In the genomic region with DNA sequence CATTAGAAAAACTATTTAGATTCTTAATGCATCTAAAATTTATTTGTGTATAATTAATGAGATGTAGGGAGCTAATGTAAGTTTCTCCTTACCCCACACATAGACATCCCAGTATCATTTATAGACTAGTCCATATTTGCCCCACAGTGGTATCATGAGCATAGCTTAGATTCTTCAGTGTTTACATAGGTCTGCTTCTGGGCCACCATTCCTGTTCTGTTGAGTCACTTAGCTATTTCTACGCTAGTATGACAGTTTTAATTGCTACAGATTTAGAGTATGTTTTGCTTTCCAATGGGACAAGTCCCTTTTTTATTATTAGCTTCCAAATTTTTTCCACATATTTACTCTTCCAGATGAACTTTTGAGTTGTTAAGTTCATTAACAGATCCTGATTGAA, we compare ENCODE assay signal across 19 cellular contexts.
DNase-seq lines count a peak whose midpoint lies in the region; ATAC-seq and TF ChIP-seq lines count a peak whose summit lies in the region.
"Had no signal": no experiment of that assay in that cellular context is flagged by ENCODE, and none has a peak within 500 bp of the region (broad histone marks: within the 10 kb centered on the region; RNA-seq: fewer than 3 reads in every experiment).

No MANE protein-coding gene starts in this region.

- H3K36me3 ChIP-seq in fibroblast of lung (ENCODE audit: control insufficient read depth, insufficient read depth, low read length), result no peaks in the 10 kb centered on the region
- peaks cover 0 to 45% of the 10 kb centered on the region in 2 donors for H3K36me3 ChIP-seq in psoas muscle (ENCODE audit: insufficient read depth in 1 of 2, low read depth in 1 of 2)
- no peaks in the 10 kb centered on the region for H3K36me3 ChIP-seq in BE2C
- H3K36me3 ChIP-seq in Karpas-422 (ENCODE audit: insufficient read depth, low read length), result no peaks in the 10 kb centered on the region
- H3K36me3 ChIP-seq: ovary had no signal

- H3K27ac ChIP-seq in fibroblast of lung (ENCODE audit: insufficient read depth, low read length) (no peak overlapping the region), psoas muscle (peak overlapping the region; percentile 21), Karpas-422 (ENCODE audit: low read length) (no peak overlapping the region)
- H3K27ac ChIP-seq: BLaER1 treated with 17β-estradiol and CSF1 and Interleukin-3, amounts not matched to agents 10 nM and 100 nM; epithelial cell of prostate; hepatocyte; ovary had no signal

- ATAC-seq in SK-N-SH treated with all-trans-retinoic acid at 6 μM for 48 hours, result peak; percentile 73
- peak; percentile 61 to 91 (median 83) for ATAC-seq in psoas muscle
- ATAC-seq in omental fat pad (ENCODE audit: low FRiP score), result no peak
- ATAC-seq: activated T-cell treated with anti-CD3 and anti-CD28 coated beads, Interleukin-2, amount 50 U/mL, for 4 hours; left cardiac atrium had no signal

- 44 to 78% (median 69%) methylated on average over 1 of the region's 1 CpG for WGBS in psoas muscle, 3 donors

- DNase-seq in GM03348 (ENCODE audit: low spot score) (peak; percentile 69), fibroblast of lung (ENCODE audit: low read depth in 2 of 2) (peak; percentile 39 to 82), psoas muscle (no peak), BE2C (no peak), hypothalamus (lab: John Stamatoyannopoulos, UW) (no peak), omental fat pad (ENCODE audit: low spot score) (no peak), Karpas-422 (no peak)
- DNase-seq: activated CD4-positive, alpha-beta T cell treated with anti-CD3 and anti-CD28 coated beads, Interleukin-2, amount 50 U/mL, for 48 hours; activated naive CD8-positive, alpha-beta T cell treated with anti-CD3 and anti-CD28 coated beads, Interleukin-2, amount 10 ng/mL, durations not matched to agents 7 days and 5 days; activated T-cell treated with anti-CD3 and anti-CD28 coated beads, Interleukin-2, amount 50 U/mL, for 4 hours; left cardiac atrium; NCI-H1694; NCI-H446 treated with DMSO at 0.1 percent for 48 hours; ovary; stimulated activated naive CD4-positive, alpha-beta T cell had no signal

- no peaks in the 10 kb centered on the region for H3K27me3 ChIP-seq in fibroblast of lung (ENCODE audit: control insufficient read depth, insufficient read depth, low read length)
- H3K27me3 ChIP-seq in psoas muscle (ENCODE audit: insufficient read depth in 3 of 3, low read length in 2 of 3), result no peaks in the 10 kb centered on the region
- H3K27me3 ChIP-seq in BE2C, result no peaks in the 10 kb centered on the region
- H3K27me3 ChIP-seq in Karpas-422 (ENCODE audit: low read length), result no peaks in the 10 kb centered on the region
- H3K27me3 ChIP-seq: BLaER1 treated with 17β-estradiol and CSF1 and Interleukin-3, amounts not matched to agents 10 nM and 100 nM; hepatocyte; ovary had no signal

- TF ChIP-seq CTCF in fibroblast of lung (conservative IDR thresholded peaks at IDR 0.05 in 1 of 2, IDR thresholded peaks at IDR 0.05 in 1 of 2; ENCODE audit: low read depth in 1 of 2, low read length in 2 of 2) (no peak), psoas muscle (IDR thresholded peaks at IDR 0.05) (no peak), BE2C (IDR thresholded peaks at IDR 0.05; ENCODE audit: low read depth, low read length) (no peak), omental fat pad (IDR thresholded peaks at IDR 0.05) (no peak)

- H3K9me2 ChIP-seq in Karpas-422 (replicated peaks; ENCODE audit: insufficient read depth, low read length), result no peaks in the 10 kb centered on the region

- intact Hi-C loops in psoas muscle (cut with DNase I), result no loop called here

- H3K9ac ChIP-seq in fibroblast of lung (ENCODE audit: insufficient read depth, low read length) (no peak overlapping the region), Karpas-422 (ENCODE audit: low read length) (no peak overlapping the region)
- H3K9ac ChIP-seq: BLaER1 treated with 17β-estradiol and CSF1 and Interleukin-3, amounts not matched to agents 10 nM and 100 nM had no signal

- H3K9me3 ChIP-seq in fibroblast of lung (ENCODE audit: control insufficient read depth, insufficient read depth, low read depth, low read length), result no peaks in the 10 kb centered on the region
- H3K9me3 ChIP-seq in psoas muscle, result no peaks in the 10 kb centered on the region
- H3K9me3 ChIP-seq in BE2C, result no peaks in the 10 kb centered on the region
- no peaks in the 10 kb centered on the region for H3K9me3 ChIP-seq in Karpas-422 (ENCODE audit: low read length)
- H3K9me3 ChIP-seq: BLaER1 treated with 17β-estradiol and CSF1 and Interleukin-3, amounts not matched to agents 10 nM and 100 nM; ovary had no signal

- H3K4me1 ChIP-seq in fibroblast of lung (ENCODE audit: control insufficient read depth, extremely low read depth, insufficient read depth, low read length), result peaks cover 2% of the 10 kb centered on the region
- H3K4me1 ChIP-seq in psoas muscle, result peaks cover 9% of the 10 kb centered on the region
- no peaks in the 10 kb centered on the region for H3K4me1 ChIP-seq in BE2C
- H3K4me1 ChIP-seq in Karpas-422 (ENCODE audit: low read length), result peaks cover 16% of the 10 kb centered on the region

- H3K4me3 ChIP-seq in fibroblast of lung (replicated peaks in 1 of 4; ENCODE audit: control extremely low read depth in 1 of 4, insufficient read depth in 1 of 4, low read depth in 3 of 4, low read length in 4 of 4) (no peak overlapping the region), psoas muscle (no peak overlapping the region), BE2C (ENCODE audit: low read depth, low read length) (no peak overlapping the region), Karpas-422 (ENCODE audit: low read length) (no peak overlapping the region)
- H3K4me3 ChIP-seq: BLaER1 treated with 17β-estradiol and CSF1 and Interleukin-3, amounts not matched to agents 10 nM and 100 nM; hepatocyte; ovary had no signal

- H3K4me2 ChIP-seq in fibroblast of lung (ENCODE audit: extremely low read depth, insufficient read depth, low read length) (no peak overlapping the region), Karpas-422 (ENCODE audit: low read depth, low read length, poor library complexity, severe bottlenecking) (no peak overlapping the region)
- H3K4me2 ChIP-seq: BLaER1 treated with 17β-estradiol and CSF1 and Interleukin-3, amounts not matched to agents 10 nM and 100 nM; hepatocyte had no signal

- H3K79me2 ChIP-seq in fibroblast of lung (ENCODE audit: control insufficient read depth, insufficient read depth, low read length) (no peaks in the 10 kb centered on the region), Karpas-422 (ENCODE audit: low read length) (no peaks in the 10 kb centered on the region)
- H3K79me2 ChIP-seq: hepatocyte had no signal

- H2AFZ ChIP-seq in fibroblast of lung (ENCODE audit: low read length) (no peak overlapping the region), Karpas-422 (ENCODE audit: low read length) (no peak overlapping the region)
- H2AFZ ChIP-seq: hepatocyte had no signal

- H4K20me1 ChIP-seq in fibroblast of lung (ENCODE audit: control insufficient read depth, extremely low read depth, insufficient read depth, low read length), result no peaks in the 10 kb centered on the region
- no peaks in the 10 kb centered on the region for H4K20me1 ChIP-seq in Karpas-422 (ENCODE audit: insufficient read depth, low read depth, low read length)
- H4K20me1 ChIP-seq: BLaER1 treated with 17β-estradiol and CSF1 and Interleukin-3, amounts not matched to agents 10 nM and 100 nM had no signal

TF ChIP-seq in SK-N-SH treated with all-trans-retinoic acid at 6 μM for 48 hours, 23 proteins besides CTCF, POLR2A, EP300 and RAD21:
- TF ChIP-seq SNAI2 (CRISPR knock-in tag; IDR thresholded peaks at IDR 0.05), result no peak
- no peak for TF ChIP-seq BACH2 (CRISPR knock-in tag; IDR thresholded peaks at IDR 0.05; ENCODE audit: borderline replicate concordance)
- TF ChIP-seq, protein P1, sequence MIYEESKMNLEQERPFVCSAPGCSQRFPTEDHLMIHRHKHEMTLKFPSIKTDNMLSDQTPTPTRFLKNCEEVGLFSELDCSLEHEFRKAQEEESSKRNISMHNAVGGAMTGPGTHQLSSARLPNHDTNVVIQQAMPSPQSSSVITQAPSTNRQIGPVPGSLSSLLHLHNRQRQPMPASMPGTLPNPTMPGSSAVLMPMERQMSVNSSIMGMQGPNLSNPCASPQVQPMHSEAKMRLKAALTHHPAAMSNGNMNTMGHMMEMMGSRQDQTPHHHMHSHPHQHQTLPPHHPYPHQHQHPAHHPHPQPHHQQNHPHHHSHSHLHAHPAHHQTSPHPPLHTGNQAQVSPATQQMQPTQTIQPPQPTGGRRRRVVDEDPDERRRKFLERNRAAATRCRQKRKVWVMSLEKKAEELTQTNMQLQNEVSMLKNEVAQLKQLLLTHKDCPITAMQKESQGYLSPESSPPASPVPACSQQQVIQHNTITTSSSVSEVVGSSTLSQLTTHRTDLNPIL (CRISPR knock-in tag; IDR thresholded peaks at IDR 0.05; ENCODE audit: low read depth), result no peak
- TF ChIP-seq ARNTL (CRISPR knock-in tag; IDR thresholded peaks at IDR 0.05; ENCODE audit: borderline replicate concordance, low read depth), result no peak
- TF ChIP-seq, protein P2, sequence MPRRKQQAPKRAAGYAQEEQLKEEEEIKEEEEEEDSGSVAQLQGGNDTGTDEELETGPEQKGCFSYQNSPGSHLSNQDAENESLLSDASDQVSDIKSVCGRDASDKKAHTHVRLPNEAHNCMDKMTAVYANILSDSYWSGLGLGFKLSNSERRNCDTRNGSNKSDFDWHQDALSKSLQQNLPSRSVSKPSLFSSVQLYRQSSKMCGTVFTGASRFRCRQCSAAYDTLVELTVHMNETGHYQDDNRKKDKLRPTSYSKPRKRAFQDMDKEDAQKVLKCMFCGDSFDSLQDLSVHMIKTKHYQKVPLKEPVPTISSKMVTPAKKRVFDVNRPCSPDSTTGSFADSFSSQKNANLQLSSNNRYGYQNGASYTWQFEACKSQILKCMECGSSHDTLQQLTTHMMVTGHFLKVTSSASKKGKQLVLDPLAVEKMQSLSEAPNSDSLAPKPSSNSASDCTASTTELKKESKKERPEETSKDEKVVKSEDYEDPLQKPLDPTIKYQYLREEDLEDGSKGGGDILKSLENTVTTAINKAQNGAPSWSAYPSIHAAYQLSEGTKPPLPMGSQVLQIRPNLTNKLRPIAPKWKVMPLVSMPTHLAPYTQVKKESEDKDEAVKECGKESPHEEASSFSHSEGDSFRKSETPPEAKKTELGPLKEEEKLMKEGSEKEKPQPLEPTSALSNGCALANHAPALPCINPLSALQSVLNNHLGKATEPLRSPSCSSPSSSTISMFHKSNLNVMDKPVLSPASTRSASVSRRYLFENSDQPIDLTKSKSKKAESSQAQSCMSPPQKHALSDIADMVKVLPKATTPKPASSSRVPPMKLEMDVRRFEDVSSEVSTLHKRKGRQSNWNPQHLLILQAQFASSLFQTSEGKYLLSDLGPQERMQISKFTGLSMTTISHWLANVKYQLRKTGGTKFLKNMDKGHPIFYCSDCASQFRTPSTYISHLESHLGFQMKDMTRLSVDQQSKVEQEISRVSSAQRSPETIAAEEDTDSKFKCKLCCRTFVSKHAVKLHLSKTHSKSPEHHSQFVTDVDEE (CRISPR knock-in tag; IDR thresholded peaks at IDR 0.05), result no peak
- no peak for TF ChIP-seq OSR1 (CRISPR knock-in tag; IDR thresholded peaks at IDR 0.05)

Comparison
In these comparisons a context has a peak if more than half of its experiments do, and no peak if none do; other contexts are left out.
1. DNase-seq: peak in GM03348 (single experiment) and fibroblast of lung (2 of 2); none in psoas muscle (0 of 2), BE2C (single experiment), hypothalamus (0 of 51), omental fat pad (single experiment) and Karpas-422 (single experiment).